Comparison of ENCODE assay signal across 28 cellular contexts in the genomic region with DNA sequence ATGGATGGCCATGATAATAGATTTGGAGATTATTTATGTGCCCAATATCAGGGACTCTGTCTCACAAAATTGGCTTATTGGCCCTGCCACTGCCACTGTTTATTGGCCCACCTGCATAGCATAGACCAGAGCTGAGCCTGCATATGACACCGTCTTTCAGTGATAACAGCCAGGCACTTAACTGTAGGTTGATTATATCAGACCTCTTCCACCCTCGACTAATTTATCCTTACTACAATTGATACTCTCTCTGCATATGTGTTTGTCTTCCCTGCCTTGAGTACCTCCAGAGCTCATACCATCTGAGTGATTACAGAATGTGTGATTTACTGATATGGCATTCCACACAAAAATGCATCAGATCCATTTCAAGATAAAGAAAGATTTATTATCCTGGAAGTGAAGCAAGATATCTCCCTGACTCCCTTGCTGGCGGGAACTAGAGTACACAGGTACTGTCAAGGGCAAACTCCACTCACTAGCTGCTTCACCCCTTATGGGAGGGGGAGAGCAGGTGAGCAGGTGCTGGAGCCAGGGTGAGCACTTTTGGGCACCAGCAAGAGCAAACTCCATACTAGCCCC.
"Had no signal": no experiment of that assay in that cellular context is flagged by ENCODE, and none has a peak within 500 bp of the region (broad histone marks: within the 10 kb centered on the region; RNA-seq: fewer than 3 reads in every experiment).

No MANE protein-coding gene starts in this region.

- H3K36me3 ChIP-seq: gastroesophageal sphincter, neutrophil, prostate gland, sigmoid colon, thoracic aorta, upper lobe of left lung had no signal

- H3K27ac ChIP-seq: gastroesophageal sphincter, neutrophil, prostate gland, sigmoid colon, thoracic aorta, upper lobe of left lung had no signal

- H3K4me1 ChIP-seq: gastroesophageal sphincter, prostate gland, sigmoid colon, upper lobe of left lung had no signal

- H3K9me3 ChIP-seq: gastroesophageal sphincter, neutrophil, prostate gland, thoracic aorta, upper lobe of left lung had no signal

- DNase-seq: activated CD4-positive, alpha-beta T cell treated with anti-CD3 and anti-CD28 coated beads, Interleukin-2, amount 50 U/mL, for 1 hour; activated CD4-positive, CD25-positive, alpha-beta regulatory T cell treated with anti-CD3 and anti-CD28 coated beads, Interleukin-2, amount 50 U/mL, for 72 hours; activated CD8-positive, alpha-beta T cell treated with anti-CD3 and anti-CD28 coated beads for 36 hours; activated gamma-delta T cell treated with Interleukin-2 at 50 U/mL for 16 hours; activated T-cell treated with anti-CD3 and anti-CD28 coated beads, Interleukin-2, amount 50 U/mL, for 4 hours; anterior cingulate cortex; cortex of kidney; hypothalamus; immature natural killer cell; kidney; left colon; naive B cell; nephron progenitor cell; retina; sigmoid colon; small intestine; stimulated activated CD4-positive, alpha-beta T cell treated with anti-CD3 and anti-CD28 coated beads, Interleukin-4, amount 100 ng/mL, for 24 hours; upper lobe of left lung had no signal

- H3K27me3 ChIP-seq: gastroesophageal sphincter, neutrophil, sigmoid colon, upper lobe of left lung had no signal

- H3K4me3 ChIP-seq: gastroesophageal sphincter, prostate gland, sigmoid colon, thoracic aorta, upper lobe of left lung had no signal

- ATAC-seq: activated CD8-positive, alpha-beta T cell treated with anti-CD3 and anti-CD28 coated beads for 36 hours; gastroesophageal sphincter; left colon had no signal

- FAIRE-seq: endothelial cell of umbilical vein, kidney, small intestine had no signal

- H3K36me3 Mint-ChIP-seq: brain; stimulated activated effector memory CD8-positive, alpha-beta T cell treated with anti-CD3 and anti-CD28 coated beads, Interleukin-12 subunit alpha, Interleukin-12 subunit beta, amount 100 ng/mL, for 72 hours had no signal

- H3K27ac Mint-ChIP-seq: activated CD8-positive, alpha-beta T cell treated with anti-CD3 and anti-CD28 coated beads for 36 hours; activated naive CD4-positive, alpha-beta T cell treated with anti-CD3 and anti-CD28 coated beads, Interleukin-2, amount 50 U/mL, for 24 hours; brain; immature natural killer cell; nephron progenitor cell; stimulated activated effector memory CD8-positive, alpha-beta T cell treated with anti-CD3 and anti-CD28 coated beads, Interleukin-12 subunit alpha, Interleukin-12 subunit beta, amount 100 ng/mL, for 72 hours; stimulated activated naive CD8-positive, alpha-beta T cell treated with anti-CD3 and anti-CD28 coated beads, Interleukin-15, Interleukin-2, amounts not matched to agents 100 ng/mL and 50 ng/mL, for 24 hours; T-helper 1 cell treated with Interleukin-12 subunit alpha and Interleukin-12 subunit beta and Interleukin-4 antibody, amounts not matched to agents 30 μg/mL and 1 μg/mL, for 36 hours had no signal

- H3K9me3 Mint-ChIP-seq: activated naive CD4-positive, alpha-beta T cell treated with anti-CD3 and anti-CD28 coated beads, Interleukin-2, amount 50 U/mL, for 24 hours; nephron progenitor cell; stimulated activated effector memory CD8-positive, alpha-beta T cell treated with anti-CD3 and anti-CD28 coated beads, Interleukin-12 subunit alpha, Interleukin-12 subunit beta, amount 100 ng/mL, for 72 hours had no signal
